In genomic region chr12:25714219-25714984, GRCh38 we compare ENCODE assay signal across 27 cellular contexts.
"Had no signal": no experiment of that assay in that cellular context is flagged by ENCODE, and none has a peak within 500 bp of the region (broad histone marks: within the 10 kb centered on the region; RNA-seq: fewer than 3 reads in every experiment).

No MANE protein-coding gene starts in this region.

- H3K27ac ChIP-seq: esophagus muscularis mucosa, neutrophil, ovary, testis, transverse colon had no signal

- ATAC-seq: activated CD4-positive, alpha-beta T cell treated with anti-CD3 and anti-CD28 coated beads for 36 hours; left cardiac atrium; T-cell had no signal

- H3K4me3 ChIP-seq: esophagus muscularis mucosa, ovary, testis, transverse colon had no signal

- H3K4me1 ChIP-seq: esophagus muscularis mucosa, testis, transverse colon had no signal

- H3K4me3 Mint-ChIP-seq: activated CD4-positive, alpha-beta T cell treated with anti-CD3 and anti-CD28 coated beads for 36 hours; activated T-cell treated with anti-CD3 and anti-CD28 coated beads, Interleukin-2, amount 50 U/mL, for 24 hours; endodermal cell; nephron progenitor cell; T-cell; T-helper 2 cell treated with Interferon-gamma antibody and Interleukin-4, amounts not matched to agents 5 μg/mL and 100 μg/mL, for 36 hours had no signal

- H3K27me3 ChIP-seq: esophagus muscularis mucosa, neutrophil, ovary, testis, transverse colon had no signal

- H3K36me3 Mint-ChIP-seq: T-cell had no signal

- DNase-seq: activated CD4-positive, alpha-beta T cell treated with anti-CD3 and anti-CD28 coated beads for 36 hours; activated CD4-positive, alpha-beta T cell treated with anti-CD3 and anti-CD28 coated beads, Interleukin-2, amount 50 U/mL, for 48 hours; activated CD4-positive, CD25-positive, alpha-beta regulatory T cell; activated CD8-positive, alpha-beta memory T cell treated with anti-CD3 and anti-CD28 coated beads, Interleukin-2, amount 50 U/mL, for 4 hours; activated gamma-delta T cell treated with Interleukin-2 at 50 U/mL for 16 hours; activated naive CD4-positive, alpha-beta T cell treated with anti-CD3 and anti-CD28 coated beads, Interleukin-2, amount 50 U/mL, for 16 hours; activated T-cell treated with anti-CD3 and anti-CD28 coated beads, Interleukin-2, amount 50 U/mL, for 24 hours; amygdala; central memory CD4-positive, alpha-beta T cell; endodermal cell; head of caudate nucleus; hippocampal formation; left cardiac atrium; left ventricle myocardium superior; nephron progenitor cell; ovary; retina; stimulated activated CD4-positive, alpha-beta T cell treated with anti-CD3 and anti-CD28 coated beads, Interleukin-15, amount 100 ng/mL, for 24 hours; stimulated activated CD4-positive, alpha-beta T cell treated with anti-CD3 and anti-CD28 coated beads, Interleukin-2, amount 100 ng/mL, for 24 hours; stimulated activated naive CD4-positive, alpha-beta T cell; T-cell; testis; transverse colon had no signal

- H3K9me3 Mint-ChIP-seq: activated T-cell treated with anti-CD3 and anti-CD28 coated beads, Interleukin-2, amount 50 U/mL, for 24 hours; T-helper 2 cell treated with Interferon-gamma antibody and Interleukin-4, amounts not matched to agents 5 μg/mL and 100 μg/mL, for 36 hours had no signal

- H3K36me3 ChIP-seq: esophagus muscularis mucosa, neutrophil, ovary, transverse colon had no signal

- H3K9me3 ChIP-seq: neutrophil, testis had no signal

- H3K27ac Mint-ChIP-seq: activated CD4-positive, alpha-beta T cell treated with anti-CD3 and anti-CD28 coated beads for 36 hours; activated T-cell treated with anti-CD3 and anti-CD28 coated beads, Interleukin-2, amount 50 U/mL, for 24 hours; endodermal cell; nephron progenitor cell; progenitor cell of endocrine pancreas; T-cell; T-helper 2 cell treated with Interferon-gamma antibody and Interleukin-4, amounts not matched to agents 5 μg/mL and 100 μg/mL, for 36 hours had no signal
